10 cellular contexts compared by ENCODE assay signal in the genomic region with DNA sequence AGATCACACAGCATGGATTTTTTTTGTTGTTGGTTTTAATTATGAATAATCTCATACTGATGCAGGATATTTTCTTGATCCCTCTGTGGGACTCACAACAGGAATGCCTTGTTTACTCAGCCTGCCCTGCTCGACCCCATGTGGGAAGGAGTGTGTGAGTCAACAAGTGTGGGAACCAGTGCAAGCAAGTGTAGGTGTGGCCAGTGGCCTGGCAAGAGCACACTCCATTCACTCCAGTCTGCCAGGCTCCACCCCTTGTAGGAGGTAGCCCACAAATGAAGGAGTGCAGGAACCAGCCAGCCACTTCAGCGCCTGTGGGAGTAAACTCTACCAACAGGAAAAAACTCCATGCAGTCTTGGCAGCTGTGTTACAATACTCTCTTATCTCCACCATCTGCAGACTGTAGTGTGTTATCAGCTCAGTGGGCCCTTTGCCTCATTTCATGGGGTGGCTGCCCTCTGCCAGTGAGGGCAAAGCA.
DNase-seq lines count a peak whose midpoint lies in the region; ATAC-seq, FAIRE-seq and TF ChIP-seq lines count a peak whose summit lies in the region.
"Had no signal": no experiment of that assay in that cellular context is flagged by ENCODE, and none has a peak within 500 bp of the region (broad histone marks: within the 10 kb centered on the region; RNA-seq: fewer than 3 reads in every experiment).

No MANE protein-coding gene starts in this region.

- H4K20me1 ChIP-seq in astrocyte (ENCODE audit: insufficient read depth, low read length): no peaks in the 10 kb centered on the region

- H3K36me3 ChIP-seq in astrocyte (ENCODE audit: insufficient read depth, low read length): no peaks in the 10 kb centered on the region

- H3K9ac ChIP-seq in astrocyte (ENCODE audit: low read length): peak overlapping the region; percentile 30

- CTCF ChIA-PET in activated CD4-positive, alpha-beta memory T cell treated with anti-CD3 and anti-CD28 coated beads, Interleukin-2, amount 10 ng/mL, durations not matched to agents 7 days and 5 days (lab: Charles Lee): no interaction called here

- H3K9me3 ChIP-seq in astrocyte (ENCODE audit: insufficient read depth, low read depth, low read length): peaks cover 7% of the 10 kb centered on the region

- no peak overlapping the region for H3K4me3 Mint-ChIP-seq in astrocyte (ENCODE audit: unreplicated experiment)
- no peak overlapping the region for H3K4me3 Mint-ChIP-seq in activated CD4-positive, alpha-beta memory T cell treated with anti-CD3 and anti-CD28 coated beads, Interleukin-2, amount 10 ng/mL, durations not matched to agents 7 days and 5 days

- peak overlapping the region; percentile 3 for H3K4me2 ChIP-seq in astrocyte (ENCODE audit: low read length)

- H3K9me3 Mint-ChIP-seq in astrocyte (ENCODE audit: unreplicated experiment): peaks cover 4% of the 10 kb centered on the region
- peaks cover 6% of the 10 kb centered on the region for H3K9me3 Mint-ChIP-seq in activated CD4-positive, alpha-beta memory T cell treated with anti-CD3 and anti-CD28 coated beads, Interleukin-2, amount 10 ng/mL, durations not matched to agents 7 days and 5 days

- POLR2A ChIA-PET in activated CD4-positive, alpha-beta memory T cell treated with anti-CD3 and anti-CD28 coated beads, Interleukin-2, amount 10 ng/mL, durations not matched to agents 7 days and 5 days (lab: Charles Lee): no interaction called here

- H3K27ac Mint-ChIP-seq in astrocyte (ENCODE audit: unreplicated experiment): no peak overlapping the region
- no peak overlapping the region for H3K27ac Mint-ChIP-seq in activated CD4-positive, alpha-beta memory T cell treated with anti-CD3 and anti-CD28 coated beads, Interleukin-2, amount 10 ng/mL, durations not matched to agents 7 days and 5 days

- H3K36me3 Mint-ChIP-seq in astrocyte (ENCODE audit: low read depth, unreplicated experiment): no peaks in the 10 kb centered on the region
- H3K36me3 Mint-ChIP-seq in activated CD4-positive, alpha-beta memory T cell treated with anti-CD3 and anti-CD28 coated beads, Interleukin-2, amount 10 ng/mL, durations not matched to agents 7 days and 5 days (ENCODE audit: low read depth): no peaks in the 10 kb centered on the region

- H3K27me3 ChIP-seq in astrocyte (ENCODE audit: insufficient read depth, low read length): no peaks in the 10 kb centered on the region

- ATAC-seq in left colon (peak; percentile 97), GM19455 (IDR thresholded peaks at IDR 0.05; ENCODE audit: unreplicated experiment) (no peak), HG03520 (IDR thresholded peaks at IDR 0.05; ENCODE audit: unreplicated experiment) (no peak)

- no peak overlapping the region for H2AFZ ChIP-seq in astrocyte (ENCODE audit: low read depth, low read length)

- no peaks in the 10 kb centered on the region for H3K27me3 Mint-ChIP-seq in astrocyte (ENCODE audit: low read depth, unreplicated experiment)
- H3K27me3 Mint-ChIP-seq in activated CD4-positive, alpha-beta memory T cell treated with anti-CD3 and anti-CD28 coated beads, Interleukin-2, amount 10 ng/mL, durations not matched to agents 7 days and 5 days: no peaks in the 10 kb centered on the region

- peaks cover 12% of the 10 kb centered on the region for H3K4me1 ChIP-seq in astrocyte (ENCODE audit: insufficient read depth, low read length)

- intact Hi-C loops in left colon (cut with DNase I, micrococcal nuclease): no loop called here

- H3K27ac ChIP-seq in astrocyte (ENCODE audit: low read depth, low read length): peak overlapping the region; percentile 77

- DNase-seq in AG08395 (ENCODE audit: low spot score) (peak; percentile 84), HS-5 (ENCODE audit: low read depth) (peak; percentile 88), astrocyte (ENCODE audit: low read depth) (peak; percentile 99), left colon (peak; percentile 18 to 67), NCI-H1048 (lab: John Stamatoyannopoulos, UW) (no peak)
- no peak for DNase-seq in activated CD4-positive, alpha-beta memory T cell treated with anti-CD3 and anti-CD28 coated beads, Interleukin-2, amount 10 ng/mL, durations not matched to agents 7 days and 5 days
- DNase-seq: DMS153, NCI-H1417 treated with DMSO at 0.1 percent for 48 hours had no signal

- no peak overlapping the region for H3K4me3 ChIP-seq in astrocyte (ENCODE audit: insufficient read depth, low read depth, low read length)

- H3K79me2 ChIP-seq in astrocyte (ENCODE audit: insufficient read depth, low read length): no peaks in the 10 kb centered on the region

- TF ChIP-seq CTCF in astrocyte (IDR thresholded peaks at IDR 0.05; ENCODE audit: insufficient read depth, low read depth, low read length): no peak

- FAIRE-seq in astrocyte (lab: Jason Lieb, UNC): peak; percentile 43

- peaks cover 6% of the 10 kb centered on the region for H3K4me1 Mint-ChIP-seq in astrocyte (ENCODE audit: low read depth, unreplicated experiment)
- no peaks in the 10 kb centered on the region for H3K4me1 Mint-ChIP-seq in activated CD4-positive, alpha-beta memory T cell treated with anti-CD3 and anti-CD28 coated beads, Interleukin-2, amount 10 ng/mL, durations not matched to agents 7 days and 5 days

Comparison
In these comparisons a context has a peak if more than half of its experiments do, and no peak if none do; other contexts are left out.
1. DNase-seq: peak in AG08395 (single experiment), HS-5 (single experiment), astrocyte (single experiment) and left colon (2 of 2); none in NCI-H1048 (single experiment) and activated CD4-positive, alpha-beta memory T cell treated with anti-CD3 and anti-CD28 coated beads, Interleukin-2, amount 10 ng/mL, durations not matched to agents 7 days and 5 days (single experiment).